9 cellular contexts compared by ENCODE assay signal in the genomic region with DNA sequence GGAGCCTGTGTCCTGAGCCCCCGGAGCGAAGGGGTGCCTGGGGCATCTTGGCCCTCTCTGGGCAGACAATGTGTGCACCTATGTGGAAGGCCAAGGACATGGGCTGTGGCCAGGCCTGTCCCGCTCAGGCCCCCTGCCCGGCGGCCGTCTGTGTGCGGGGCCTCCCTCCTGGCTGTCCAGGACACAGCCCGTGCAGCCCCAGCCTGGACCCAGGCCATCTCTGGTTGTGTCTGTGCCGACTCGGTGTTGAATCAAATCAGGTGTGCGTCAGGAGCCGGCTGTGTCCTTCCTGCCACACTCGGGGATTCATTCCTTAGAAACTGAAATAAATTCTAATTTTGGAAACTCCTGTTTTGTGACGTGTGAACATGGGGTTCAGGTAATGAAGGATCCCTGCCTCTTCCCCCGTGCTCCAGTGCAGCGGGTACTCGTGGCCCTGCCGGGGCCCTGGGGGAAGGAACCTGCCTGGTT. TPM values are rescaled to one million over a fixed set of nuclear protein-coding genes. Genes with fewer than 3 reads are reported as not detected.
DNase-seq lines count a peak whose midpoint lies in the region; ATAC-seq and TF ChIP-seq lines count a peak whose summit lies in the region.
"Had no signal": no experiment of that assay in that cellular context is flagged by ENCODE, and none has a peak within 500 bp of the region (broad histone marks: within the 10 kb centered on the region; RNA-seq: fewer than 3 reads in every experiment).

No MANE protein-coding gene starts in this region.

- ATAC-seq in activated CD8-positive, alpha-beta T cell treated with anti-CD3 and anti-CD28 coated beads for 36 hours: no peak
- no peak for ATAC-seq in HG03565 (IDR thresholded peaks at IDR 0.05; ENCODE audit: unreplicated experiment)

- H3K27ac Mint-ChIP-seq in MCF 10A (ENCODE audit: low read depth, unreplicated experiment): no peak overlapping the region
- peak overlapping the region; percentile 64 for H3K27ac Mint-ChIP-seq in activated CD8-positive, alpha-beta T cell treated with anti-CD3 and anti-CD28 coated beads for 36 hours

- H3K4me3 ChIP-seq in mammary epithelial cell (replicated peaks in 1 of 3; ENCODE audit: insufficient read depth in 1 of 3, low read depth in 2 of 3, low read length in 3 of 3): no peak overlapping the region
- H3K4me3 ChIP-seq in iPS-20b (ENCODE audit: low read length): peak overlapping the region; percentile 75; the same call in 1 of the 2 replicates
- peak overlapping the region; percentile 65 to 77 for H3K4me3 ChIP-seq in stomach smooth muscle (ENCODE audit: low read length in 2 of 2)

- no peak for DNase-seq in MCF 10A (ENCODE audit: unreplicated experiment)
- no peak for DNase-seq in mammary epithelial cell
- no peak for DNase-seq in activated CD8-positive, alpha-beta T cell treated with anti-CD3 and anti-CD28 coated beads for 36 hours
- no peak for DNase-seq in central memory CD4-positive, alpha-beta T cell
- DNase-seq in RPMI8226: no peak
- DNase-seq: activated naive CD4-positive, alpha-beta T cell treated with Interleukin-2 at 50 U/mL for 16 hours had no signal

- peaks cover 38% of the 10 kb centered on the region for H3K79me2 ChIP-seq in mammary epithelial cell (ENCODE audit: insufficient read depth, low read length)

- in situ Hi-C loops in mammary epithelial cell (cut with MboI; ENCODE audit: low sequenced_read_pairs in 2 of 2): no loop called here

- no TSS peak for BruUV-seq in MCF 10A (replicated peaks; lab: Mats Ljungman, UMichigan)
- no TSS peak for BruUV-seq in mammary epithelial cell (replicated peaks; lab: Mats Ljungman, UMichigan)

- 89% methylated on average over 16 of the region's 18 CpGs for WGBS in mammary epithelial cell (ENCODE audit: low coverage, missing lambda C conversion rate)

- no peak overlapping the region for H2AFZ ChIP-seq in mammary epithelial cell (ENCODE audit: low read depth, low read length)

- dilution Hi-C loops in mammary epithelial cell (cut with HindIII; ENCODE audit: low sequenced_read_pairs): loop anchor here (10.0 kb wide), 3 partner anchors 86 to 376 kb away; a partner anchor contains a TSS

- peaks cover 4% of the 10 kb centered on the region for H3K36me3 ChIP-seq in mammary epithelial cell (ENCODE audit: insufficient read depth, low read length)
- H3K36me3 ChIP-seq in iPS-20b (ENCODE audit: insufficient read depth, low read depth, low read length): peaks cover 25% of the 10 kb centered on the region
- peaks cover 0 to 6% of the 10 kb centered on the region in 2 donors for H3K36me3 ChIP-seq in stomach smooth muscle (ENCODE audit: control insufficient read depth in 2 of 2, insufficient read depth in 2 of 2, low read length in 2 of 2)

- TF ChIP-seq CTCF in MCF 10A (IDR thresholded peaks at IDR 0.05; ENCODE audit: unreplicated experiment) (no peak), mammary epithelial cell (conservative IDR thresholded peaks at IDR 0.05 in 1 of 2, IDR thresholded peaks at IDR 0.05 in 1 of 2; ENCODE audit: extremely low read depth in 1 of 2, insufficient read depth in 1 of 2, low read depth in 1 of 2, low read length in 2 of 2) (no peak)
- TF ChIP-seq CTCF in activated CD8-positive, alpha-beta T cell treated with anti-CD3 and anti-CD28 coated beads for 36 hours (IDR thresholded peaks at IDR 0.05): no peak

- H3K9me3 Mint-ChIP-seq in MCF 10A (ENCODE audit: unreplicated experiment): no peaks in the 10 kb centered on the region
- no peaks in the 10 kb centered on the region for H3K9me3 Mint-ChIP-seq in activated CD8-positive, alpha-beta T cell treated with anti-CD3 and anti-CD28 coated beads for 36 hours

- H3K4me1 ChIP-seq in mammary epithelial cell (ENCODE audit: insufficient read depth, low read length) (peaks cover 14% of the 10 kb centered on the region), iPS-20b (ENCODE audit: insufficient read depth, low read length) (no peaks in the 10 kb centered on the region), stomach smooth muscle (ENCODE audit: control insufficient read depth, insufficient read depth, low read length) (peaks cover 31% of the 10 kb centered on the region)

- intact Hi-C loops in MCF 10A (cut with micrococcal nuclease): no loop called here
- intact Hi-C loops in mammary epithelial cell (cut with micrococcal nuclease): no loop called here
- intact Hi-C loops in activated CD8-positive, alpha-beta T cell treated with anti-CD3 and anti-CD28 coated beads for 36 hours (cut with micrococcal nuclease): no loop called here

- H3K9me3 ChIP-seq in mammary epithelial cell (replicated peaks; ENCODE audit: insufficient read depth, low read length) (no peaks in the 10 kb centered on the region), iPS-20b (ENCODE audit: insufficient read depth, low read depth, low read length) (no peaks in the 10 kb centered on the region), stomach smooth muscle (ENCODE audit: control insufficient read depth in 2 of 2, low read length in 2 of 2) (no peaks in the 10 kb centered on the region)

- POLR2A ChIA-PET in MCF 10A (lab: Yijun Ruan, JAX): interaction anchor here (0.8 kb wide), 1 partner anchor 12 kb away, joined by 4 read pairs; no protein-coding TSS in a partner anchor
- POLR2A ChIA-PET in activated CD8-positive, alpha-beta T cell treated with anti-CD3 and anti-CD28 coated beads for 36 hours (lab: Charles Lee): interaction anchor here (1.0 to 2.1 kb wide), 2 partner anchors 9 to 12 kb away, joined by 4 to 6 read pairs; no protein-coding TSS in a partner anchor

- H3K27me3 Mint-ChIP-seq in MCF 10A (ENCODE audit: insufficient read depth, unreplicated experiment): no peaks in the 10 kb centered on the region
- no peaks in the 10 kb centered on the region for H3K27me3 Mint-ChIP-seq in activated CD8-positive, alpha-beta T cell treated with anti-CD3 and anti-CD28 coated beads for 36 hours

- H4K20me1 ChIP-seq in mammary epithelial cell (ENCODE audit: insufficient read depth, low read length): no peaks in the 10 kb centered on the region

- CTCF ChIA-PET in MCF 10A (lab: Yijun Ruan, JAX) (interaction anchor here (0.7 to 1.5 kb wide), 3 partner anchors 9 to 52 kb away, joined by 3 to 6 read pairs (median 3); no protein-coding TSS in a partner anchor), mammary epithelial cell (lab: Charles Lee; ENCODE audit: low non-redundant PET) (no interaction called here)
- CTCF ChIA-PET in activated CD8-positive, alpha-beta T cell treated with anti-CD3 and anti-CD28 coated beads for 36 hours (lab: Charles Lee): no interaction called here

- H3K9ac ChIP-seq in mammary epithelial cell (ENCODE audit: insufficient read depth, low read length): no peak overlapping the region
- H3K9ac ChIP-seq in iPS-20b (ENCODE audit: low read depth, low read length): no peak overlapping the region; the same call in 1 of the 2 replicates
- H3K9ac ChIP-seq in stomach smooth muscle (ENCODE audit: low read length in 2 of 2): peak overlapping the region in 1 of 2 donors; percentile 72

- H3K27me3 ChIP-seq in mammary epithelial cell (ENCODE audit: insufficient read depth, low read length) (no peaks in the 10 kb centered on the region), iPS-20b (ENCODE audit: insufficient read depth, low read length) (peaks cover 7% of the 10 kb centered on the region; the same call in 1 of the 2 replicates), stomach smooth muscle (ENCODE audit: control insufficient read depth in 1 of 2, insufficient read depth in 2 of 2, low read length in 2 of 2) (no peaks in the 10 kb centered on the region)

- H3K27ac ChIP-seq in mammary epithelial cell (ENCODE audit: insufficient read depth, low read depth, low read length) (no peak overlapping the region), iPS-20b (ENCODE audit: low read length) (no peak overlapping the region), stomach smooth muscle (ENCODE audit: low read length) (peak overlapping the region; percentile 6)

- H3K36me3 Mint-ChIP-seq in MCF 10A (ENCODE audit: insufficient read depth, unreplicated experiment): peaks cover 38% of the 10 kb centered on the region
- peaks cover 19% of the 10 kb centered on the region for H3K36me3 Mint-ChIP-seq in activated CD8-positive, alpha-beta T cell treated with anti-CD3 and anti-CD28 coated beads for 36 hours (ENCODE audit: low read depth)

- no peak overlapping the region for H3K4me2 ChIP-seq in mammary epithelial cell (ENCODE audit: insufficient read depth, low read depth, low read length)

- peak overlapping the region; percentile 64 for H3K4me3 Mint-ChIP-seq in MCF 10A (ENCODE audit: unreplicated experiment)
- peak overlapping the region; percentile 68 for H3K4me3 Mint-ChIP-seq in activated CD8-positive, alpha-beta T cell treated with anti-CD3 and anti-CD28 coated beads for 36 hours

- H3K4me1 Mint-ChIP-seq in MCF 10A (ENCODE audit: insufficient read depth, unreplicated experiment): no peaks in the 10 kb centered on the region
- H3K4me1 Mint-ChIP-seq in activated CD8-positive, alpha-beta T cell treated with anti-CD3 and anti-CD28 coated beads for 36 hours (ENCODE audit: low read depth): peaks cover 22% of the 10 kb centered on the region

RNA-seq across cellular contexts. Expression of a gene that starts 1.5 kb away (rescaled TPM):
- total RNA-seq in MCF 10A (2022) (16.1 and 21.9 TPM in 2 replicates), mammary epithelial cell (10 to 100 TPM; 21.5 to 36.9 TPM)
- 39.7 TPM for polyA plus RNA-seq in mammary epithelial cell
- polyA minus RNA-seq in mammary epithelial cell: 12.8 TPM
- 10 to 100 TPM; 24.0 to 25.5 TPM for total RNA-seq in activated CD8-positive, alpha-beta T cell treated with anti-CD3 and anti-CD28 coated beads for 36 hours

RNA-seq across cellular contexts. Expression of a gene that starts 13.6 kb away (rescaled TPM):
- total RNA-seq in MCF 10A (2022) (60.6 and 63.8 TPM in 2 replicates), mammary epithelial cell (10 to 100 TPM; 25.8 to 63.5 TPM)
- 53.4 TPM for polyA plus RNA-seq in mammary epithelial cell
- polyA minus RNA-seq in mammary epithelial cell: 43.4 TPM
- 100 to 1,000 TPM; 110 to 114 TPM for total RNA-seq in activated CD8-positive, alpha-beta T cell treated with anti-CD3 and anti-CD28 coated beads for 36 hours

RNA-seq across cellular contexts. Expression of a gene that starts 28.8 kb away (rescaled TPM):
- total RNA-seq in MCF 10A (2022) (0.77 and 2.7 TPM in 2 replicates), mammary epithelial cell (1 to 10 TPM in 1 of 2 donors, under 1 TPM in 1; 0.83 to 4.4 TPM)
- polyA plus RNA-seq in mammary epithelial cell: 1.8 TPM
- 0.67 TPM for polyA minus RNA-seq in mammary epithelial cell
- 1 to 10 TPM; 3.3 to 3.9 TPM for total RNA-seq in activated CD8-positive, alpha-beta T cell treated with anti-CD3 and anti-CD28 coated beads for 36 hours

RNA-seq across cellular contexts. Expression of a gene that starts 45.5 kb away (rescaled TPM):
- total RNA-seq in MCF 10A (2022) (27.6 and 27.9 TPM in 2 replicates), mammary epithelial cell (10 to 100 TPM; 33.0 to 34.0 TPM)
- 12.3 TPM for polyA plus RNA-seq in mammary epithelial cell
- 18.7 TPM for polyA minus RNA-seq in mammary epithelial cell
- 10 to 100 TPM; 44.8 to 47.2 TPM for total RNA-seq in activated CD8-positive, alpha-beta T cell treated with anti-CD3 and anti-CD28 coated beads for 36 hours

RNA-seq across cellular contexts. Expression of a gene that starts 51.8 kb away (rescaled TPM):
- total RNA-seq in MCF 10A (2022): 27.5 and 29.2 TPM in 2 replicates
- 10 to 100 TPM; 10.7 to 23.6 TPM for total RNA-seq in mammary epithelial cell
- polyA plus RNA-seq in mammary epithelial cell: 8.9 TPM
- 2.7 TPM for polyA minus RNA-seq in mammary epithelial cell
- total RNA-seq in activated CD8-positive, alpha-beta T cell treated with anti-CD3 and anti-CD28 coated beads for 36 hours: 10 to 100 TPM; 43.0 to 44.3 TPM

Comparison
In these comparisons a context has a peak if more than half of its experiments do, and no peak if none do; other contexts are left out.
1. H3K4me3 ChIP-seq: peak in iPS-20b (single experiment) and stomach smooth muscle (2 of 2); none in mammary epithelial cell (0 of 3).